In the genomic region with DNA sequence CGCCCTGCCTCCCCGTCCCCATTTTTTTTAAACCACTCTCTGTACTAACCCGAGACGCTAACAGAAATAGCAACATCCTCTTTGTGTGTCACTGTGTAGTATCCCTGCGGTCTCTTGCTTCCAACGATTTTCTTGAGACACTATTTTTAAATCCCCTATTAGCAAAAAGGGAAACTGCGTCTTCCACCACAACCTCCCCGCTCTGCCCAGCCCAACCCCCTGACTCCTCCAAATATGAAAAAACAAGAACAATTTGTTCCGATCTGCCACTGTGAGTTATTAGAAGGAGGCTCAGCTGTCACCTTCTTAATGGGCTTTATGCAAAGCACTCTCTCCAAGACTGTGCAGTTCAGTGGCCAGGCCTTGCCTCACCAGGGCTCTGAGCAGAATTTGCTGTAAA, we compare ENCODE assay signal across 13 cellular contexts.
A peak's percentile ranks its signal among the peaks of the same experiment; 100 is the strongest.
DNase-seq lines count a peak whose midpoint lies in the region; ATAC-seq and TF ChIP-seq lines count a peak whose summit lies in the region.
"Had no signal": no experiment of that assay in that cellular context is flagged by ENCODE, and none has a peak within 500 bp of the region (broad histone marks: within the 10 kb centered on the region; RNA-seq: fewer than 3 reads in every experiment).

No MANE protein-coding gene starts in this region.

- no peaks in the 10 kb centered on the region for H3K4me1 ChIP-seq in esophagus squamous epithelium

- no peak overlapping the region for H3K27ac ChIP-seq in esophagus squamous epithelium
- H3K27ac ChIP-seq: neutrophil, skin epidermis had no signal

- ATAC-seq in stimulated activated memory B cell treated with anti-CD40 and anti-IgM and Interleukin-4, amounts not matched to agents 10 μg/mL and 1 μg/mL and 100 μg/mL, for 72 hours, result peak; percentile 61
- ATAC-seq in HG03520 (IDR thresholded peaks at IDR 0.05; ENCODE audit: unreplicated experiment) (no peak), HG03196 (IDR thresholded peaks at IDR 0.05; ENCODE audit: unreplicated experiment) (no peak)

- peaks cover 7% of the 10 kb centered on the region for H3K27me3 Mint-ChIP-seq in dendritic cell treated with granulocyte-macrophage colony-stimulating factor and Interleukin-4, amounts not matched to agents 40 ng/mL and 50 ng/mL, for 4 days
- H3K27me3 Mint-ChIP-seq in stimulated activated memory B cell treated with anti-CD40 and anti-IgM and Interleukin-4, amounts not matched to agents 10 μg/mL and 1 μg/mL and 100 μg/mL, for 72 hours, result peaks cover 67% of the 10 kb centered on the region

- no peaks in the 10 kb centered on the region for H3K9me3 Mint-ChIP-seq in dendritic cell treated with granulocyte-macrophage colony-stimulating factor and Interleukin-4, amounts not matched to agents 40 ng/mL and 50 ng/mL, for 4 days
- H3K9me3 Mint-ChIP-seq in stimulated activated memory B cell treated with anti-CD40 and anti-IgM and Interleukin-4, amounts not matched to agents 10 μg/mL and 1 μg/mL and 100 μg/mL, for 72 hours, result no peaks in the 10 kb centered on the region
- H3K9me3 Mint-ChIP-seq: activated naive CD4-positive, alpha-beta T cell treated with anti-CD3 and anti-CD28 coated beads for 36 hours had no signal

- H3K27me3 ChIP-seq in GM06990 (replicated peaks; ENCODE audit: control insufficient read depth, insufficient read depth, low read length), result no peaks in the 10 kb centered on the region; the same call in 1 of the 2 replicates
- no peaks in the 10 kb centered on the region for H3K27me3 ChIP-seq in esophagus squamous epithelium
- H3K27me3 ChIP-seq: neutrophil had no signal

- no peaks in the 10 kb centered on the region for H3K36me3 Mint-ChIP-seq in dendritic cell treated with granulocyte-macrophage colony-stimulating factor and Interleukin-4, amounts not matched to agents 40 ng/mL and 50 ng/mL, for 4 days (ENCODE audit: low read depth)
- no peaks in the 10 kb centered on the region for H3K36me3 Mint-ChIP-seq in stimulated activated memory B cell treated with anti-CD40 and anti-IgM and Interleukin-4, amounts not matched to agents 10 μg/mL and 1 μg/mL and 100 μg/mL, for 72 hours

- peaks cover 48% of the 10 kb centered on the region for H3K4me1 Mint-ChIP-seq in dendritic cell treated with granulocyte-macrophage colony-stimulating factor and Interleukin-4, amounts not matched to agents 40 ng/mL and 50 ng/mL, for 4 days (ENCODE audit: low read depth)
- peaks cover 16% of the 10 kb centered on the region for H3K4me1 Mint-ChIP-seq in stimulated activated memory B cell treated with anti-CD40 and anti-IgM and Interleukin-4, amounts not matched to agents 10 μg/mL and 1 μg/mL and 100 μg/mL, for 72 hours

- no peak for TF ChIP-seq CTCF in GM06990 (IDR thresholded peaks at IDR 0.05; ENCODE audit: insufficient read depth, low read length, poor library complexity, severe bottlenecking)
- no peak for TF ChIP-seq CTCF in NB4 (IDR thresholded peaks at IDR 0.05; ENCODE audit: low read depth, low read length)
- no peak for TF ChIP-seq CTCF in esophagus squamous epithelium (IDR thresholded peaks at IDR 0.05)

- H3K4me3 ChIP-seq in GM06990 (replicated peaks; ENCODE audit: low read depth, low read length) (no peak overlapping the region), NB4 (ENCODE audit: low read depth, low read length) (peak overlapping the region; percentile 56), esophagus squamous epithelium (no peak overlapping the region)
- H3K4me3 ChIP-seq: skin epidermis had no signal

- intact Hi-C loops in dendritic cell treated with granulocyte-macrophage colony-stimulating factor and Interleukin-4, amounts not matched to agents 40 ng/mL and 50 ng/mL, for 4 days (cut with micrococcal nuclease), result no loop called here
- intact Hi-C loops in esophagus squamous epithelium (cut with DNase I), result no loop called here

- H3K36me3 ChIP-seq in GM06990 (ENCODE audit: control insufficient read depth, insufficient read depth, low read length) (no peaks in the 10 kb centered on the region), esophagus squamous epithelium (no peaks in the 10 kb centered on the region)
- H3K36me3 ChIP-seq: neutrophil had no signal

- 58 to 67% methylated on average over 9 of the region's 9 CpGs for WGBS in esophagus squamous epithelium, 2 donors

- peak overlapping the region; percentile 49 for H3K27ac Mint-ChIP-seq in dendritic cell treated with granulocyte-macrophage colony-stimulating factor and Interleukin-4, amounts not matched to agents 40 ng/mL and 50 ng/mL, for 4 days
- no peak overlapping the region for H3K27ac Mint-ChIP-seq in stimulated activated memory B cell treated with anti-CD40 and anti-IgM and Interleukin-4, amounts not matched to agents 10 μg/mL and 1 μg/mL and 100 μg/mL, for 72 hours
- H3K27ac Mint-ChIP-seq: activated naive CD4-positive, alpha-beta T cell treated with anti-CD3 and anti-CD28 coated beads for 36 hours had no signal

- DNase-seq in GM06990 (ENCODE audit: extremely low read depth, insufficient read length) (peak; percentile 32), NB4 (ENCODE audit: low read depth) (peak; percentile 99), esophagus squamous epithelium (lab: John Stamatoyannopoulos, UW) (no peak), foreskin melanocyte (no peak)
- DNase-seq: activated naive CD4-positive, alpha-beta T cell treated with anti-CD3 and anti-CD28 coated beads for 36 hours; mesenchymal stem cell; NCI-H1092 had no signal

- H3K9me3 ChIP-seq in esophagus squamous epithelium, result no peaks in the 10 kb centered on the region
- H3K9me3 ChIP-seq: neutrophil had no signal

- peak overlapping the region; percentile 53 for H3K4me3 Mint-ChIP-seq in dendritic cell treated with granulocyte-macrophage colony-stimulating factor and Interleukin-4, amounts not matched to agents 40 ng/mL and 50 ng/mL, for 4 days
- peak overlapping the region; percentile 52 for H3K4me3 Mint-ChIP-seq in stimulated activated memory B cell treated with anti-CD40 and anti-IgM and Interleukin-4, amounts not matched to agents 10 μg/mL and 1 μg/mL and 100 μg/mL, for 72 hours
- H3K4me3 Mint-ChIP-seq: activated naive CD4-positive, alpha-beta T cell treated with anti-CD3 and anti-CD28 coated beads for 36 hours had no signal

- TF ChIP-seq POLR2A in NB4 (IDR thresholded peaks at IDR 0.05; ENCODE audit: extremely low read depth, insufficient read length) (no peak), esophagus squamous epithelium (IDR thresholded peaks at IDR 0.05) (no peak)

Comparison
In these comparisons a context has a peak if more than half of its experiments do, and no peak if none do; other contexts are left out.
1. DNase-seq: peak in GM06990 (single experiment) and NB4 (single experiment); none in esophagus squamous epithelium (single experiment) and foreskin melanocyte (single experiment).